Comparison of ENCODE assay signal across 8 cellular contexts in genomic region chr19:50383307-50383851, GRCh38. TPM values are rescaled to one million over a fixed set of nuclear protein-coding genes. Genes with fewer than 3 reads are reported as not detected.
DNase-seq lines count a peak whose midpoint lies in the region; ATAC-seq, FAIRE-seq and TF ChIP-seq lines count a peak whose summit lies in the region.

No MANE protein-coding gene starts in this region.

- H3K4me3 ChIP-seq in OCI-LY1 (ENCODE audit: low read depth, low read length, poor library complexity, severe bottlenecking) = peak overlapping the region; percentile 87
- H3K4me3 ChIP-seq in epithelial cell of proximal tubule (ENCODE audit: low read depth, low read length) = peak overlapping the region; percentile 80

- no peak for TF ChIP-seq CTCF in OCI-LY1 (IDR thresholded peaks at IDR 0.05; ENCODE audit: low read length)
- TF ChIP-seq CTCF in epithelial cell of proximal tubule (conservative IDR thresholded peaks at IDR 0.05; ENCODE audit: low read depth, low read length) = no peak
- TF ChIP-seq CTCF in progenitor cell of endocrine pancreas (IDR thresholded peaks at IDR 0.05; ENCODE audit: unreplicated experiment) = no peak

- H3K4me2 ChIP-seq in OCI-LY1 (ENCODE audit: low read length) = peak overlapping the region; percentile 80

- H3K79me2 ChIP-seq in OCI-LY1 (ENCODE audit: insufficient read depth, low read length) = peaks cover 17% of the 10 kb centered on the region

- H2AFZ ChIP-seq in OCI-LY1 (ENCODE audit: low read length) = no peak overlapping the region

- peaks cover 22% of the 10 kb centered on the region for H3K36me3 Mint-ChIP-seq in progenitor cell of endocrine pancreas (ENCODE audit: insufficient read depth)

- H3K4me1 Mint-ChIP-seq in progenitor cell of endocrine pancreas (ENCODE audit: low read depth) = peaks cover 19% of the 10 kb centered on the region

- peaks cover 57% of the 10 kb centered on the region for H3K36me3 ChIP-seq in OCI-LY1 (ENCODE audit: insufficient read depth, low read length)

- H3K4me3 Mint-ChIP-seq in progenitor cell of endocrine pancreas (ENCODE audit: low read depth) = peak overlapping the region; percentile 96

- DNase-seq in epithelial cell of proximal tubule (ENCODE audit: low read depth) = no peak
- DNase-seq in progenitor cell of endocrine pancreas (ENCODE audit: low spot score, unreplicated experiment) = no peak
- DNase-seq in AG08395 (ENCODE audit: low spot score) = no peak
- no peak for DNase-seq in HTR-8/SVneo (ENCODE audit: insufficient read length, low spot score)
- no peak for DNase-seq in kidney tubule cell (ENCODE audit: low spot score)

- no peaks in the 10 kb centered on the region for H3K9me3 Mint-ChIP-seq in progenitor cell of endocrine pancreas (ENCODE audit: low read depth)

- H3K27me3 ChIP-seq in OCI-LY1 (ENCODE audit: insufficient read depth, low read length) = no peaks in the 10 kb centered on the region

- peak overlapping the region; percentile 96 for H3K27ac Mint-ChIP-seq in progenitor cell of endocrine pancreas

- H3K9me2 ChIP-seq in OCI-LY1 (ENCODE audit: low read depth, low read length) = no peaks in the 10 kb centered on the region

- H3K4me1 ChIP-seq in OCI-LY1 (ENCODE audit: insufficient read depth, low read length, severe bottlenecking) = peaks cover 16% of the 10 kb centered on the region

- no peaks in the 10 kb centered on the region for H3K27me3 Mint-ChIP-seq in progenitor cell of endocrine pancreas

- H4K20me1 ChIP-seq in OCI-LY1 (ENCODE audit: insufficient read depth, low read length) = no peaks in the 10 kb centered on the region

- H3K9ac ChIP-seq in OCI-LY1 (ENCODE audit: low read length) = peak overlapping the region; percentile 75

- FAIRE-seq in HTR-8/SVneo (lab: Jason Lieb, UNC) = no peak

- no peaks in the 10 kb centered on the region for H3F3A ChIP-seq in OCI-LY1 (ENCODE audit: insufficient read depth, low read length)

- no peaks in the 10 kb centered on the region for H3K9me3 ChIP-seq in OCI-LY1 (ENCODE audit: low read length)

- H3K27ac ChIP-seq in OCI-LY1 (ENCODE audit: low read depth, low read length, poor library complexity, severe bottlenecking) = peak overlapping the region; percentile 61

- ATAC-seq in GM19328 (IDR thresholded peaks at IDR 0.05; ENCODE audit: unreplicated experiment) = peak; percentile 15
- ATAC-seq in HG03280 (IDR thresholded peaks at IDR 0.05; ENCODE audit: unreplicated experiment) = no peak

RNA-seq across cellular contexts. Expression of gene POLD1, which starts 0.8 kb away (rescaled TPM):
- total RNA-seq in epithelial cell of proximal tubule (89.4 and 90.6 TPM in 2 replicates), progenitor cell of endocrine pancreas (91.4 and 99.5 TPM in 2 replicates)

RNA-seq across cellular contexts. Expression of gene NR1H2, which starts 7.1 kb away (rescaled TPM):
- total RNA-seq in epithelial cell of proximal tubule (56.4 and 67.5 TPM in 2 replicates), progenitor cell of endocrine pancreas (28.3 and 29.1 TPM in 2 replicates)

RNA-seq across cellular contexts. Expression of gene NAPSA, which starts 17.9 kb away (rescaled TPM):
- 0.14 and 3.3 TPM in 2 replicates for total RNA-seq in epithelial cell of proximal tubule
- total RNA-seq in progenitor cell of endocrine pancreas = 2.3 and 2.7 TPM in 2 replicates

RNA-seq across cellular contexts. Expression of gene SPIB, which starts 35.4 kb away (rescaled TPM):
- total RNA-seq in epithelial cell of proximal tubule (not detected in 2 replicates), progenitor cell of endocrine pancreas (1.7 and 2.5 TPM in 2 replicates)

RNA-seq across cellular contexts. Expression of gene MYBPC2, which starts 49.3 kb away (rescaled TPM):
- total RNA-seq in epithelial cell of proximal tubule = not detected in 2 replicates
- 1.6 and 2.1 TPM in 2 replicates for total RNA-seq in progenitor cell of endocrine pancreas
